9 cellular contexts compared by ENCODE assay signal in the genomic region with DNA sequence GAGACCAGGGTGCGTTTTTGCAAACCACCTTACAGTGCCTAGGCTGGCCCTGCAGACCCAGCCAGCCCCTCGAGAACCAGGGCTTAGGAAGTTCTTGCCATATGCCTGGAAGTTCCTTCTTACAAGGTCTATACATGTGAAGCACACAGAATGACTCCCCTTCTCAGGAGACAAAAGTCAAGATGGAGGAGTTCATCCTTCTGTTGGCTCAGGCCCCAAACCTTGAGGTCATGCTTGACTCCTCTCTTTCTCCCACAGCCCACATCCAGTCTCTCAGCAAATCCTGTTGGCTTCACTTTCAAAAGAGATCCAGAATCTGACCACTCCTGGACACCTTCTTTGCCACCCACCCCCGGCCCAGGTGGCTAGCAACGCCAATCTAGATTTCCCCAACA. TPM values are rescaled to one million over a fixed set of nuclear protein-coding genes. Genes with fewer than 3 reads are reported as not detected.
DNase-seq lines count a peak whose midpoint lies in the region; ATAC-seq, FAIRE-seq and TF ChIP-seq lines count a peak whose summit lies in the region.
"Had no signal": no experiment of that assay in that cellular context is flagged by ENCODE, and none has a peak within 500 bp of the region (broad histone marks: within the 10 kb centered on the region; RNA-seq: fewer than 3 reads in every experiment).

No MANE protein-coding gene starts in this region.

- peaks cover 0 to 68% (median 20%) of the 10 kb centered on the region in 4 donors for H3K4me1 Mint-ChIP-seq in CD4-positive, CD25-positive, alpha-beta regulatory T cell

- H3K27me3 ChIP-seq in CD4-positive, CD25-positive, alpha-beta regulatory T cell (ENCODE audit: control insufficient read depth, insufficient read depth, low read length) = no peaks in the 10 kb centered on the region
- H3K27me3 ChIP-seq in H1 (replicated peaks in 1 of 4; ENCODE audit: control insufficient read depth in 3 of 4, extremely low read depth in 1 of 4, insufficient read depth in 3 of 4, low read length in 3 of 4) = peaks cover 0 to 5% (median 0%) of the 10 kb centered on the region in 4 experiments; a peak in 3 of 7 replicates
- H3K27me3 ChIP-seq in osteoblast (ENCODE audit: insufficient read depth, low read length) = no peaks in the 10 kb centered on the region

- H3K79me1 ChIP-seq in H1 (ENCODE audit: low read depth, low read length) = no peaks in the 10 kb centered on the region

- no peaks in the 10 kb centered on the region for H3K79me2 ChIP-seq in H1 (ENCODE audit: control insufficient read depth in 1 of 2, insufficient read depth in 2 of 2, low read length in 2 of 2)
- peaks cover 32% of the 10 kb centered on the region for H3K79me2 ChIP-seq in osteoblast (ENCODE audit: insufficient read depth, low read length)

- H3K4me3 ChIP-seq in CD4-positive, CD25-positive, alpha-beta regulatory T cell (ENCODE audit: low read depth, low read length) = no peak overlapping the region
- H3K4me3 ChIP-seq in H1 (ENCODE audit: extremely low read depth in 1 of 4, insufficient read depth in 2 of 4, low read depth in 3 of 4, low read length in 4 of 4) = no peak overlapping the region
- H3K4me3 ChIP-seq in osteoblast (ENCODE audit: insufficient read depth, low read length) = no peak overlapping the region

- FAIRE-seq in H1 (lab: Jason Lieb, UNC) = no peak

- TF ChIP-seq EP300 in H1 (IDR thresholded peaks at IDR 0.05; ENCODE audit: borderline replicate concordance in 1 of 2, low read depth in 2 of 2, low read length in 2 of 2) = no peak

- no peak overlapping the region for H3K4ac ChIP-seq in H1 (replicated peaks; ENCODE audit: insufficient read length, low read depth, low read length)

- no peak for TF ChIP-seq RAD21 in H1 (IDR thresholded peaks at IDR 0.05 in 1 of 2, conservative IDR thresholded peaks at IDR 0.05 in 1 of 2; ENCODE audit: low read depth in 2 of 2, low read length in 2 of 2)

- H3K18ac ChIP-seq in H1 (ENCODE audit: extremely low read depth, low read length) = peak overlapping the region; percentile 72; the same call in 1 of the 2 replicates

- TF ChIP-seq POLR2A in H1 (IDR thresholded peaks at IDR 0.05; ENCODE audit: control extremely low read depth in 1 of 2, low read depth in 2 of 2, low read length in 2 of 2) = no peak

- H2AK5ac ChIP-seq in H1 (ENCODE audit: low read depth, low read length) = no peak overlapping the region

- TF ChIP-seq CTCF in H1 (IDR thresholded peaks at IDR 0.05; ENCODE audit: control extremely low read depth in 1 of 3, insufficient read depth in 1 of 3, low read depth in 1 of 3, low read length in 3 of 3) (no peak), osteoblast (IDR thresholded peaks at IDR 0.05; ENCODE audit: extremely low read depth, low read depth, low read length) (no peak)

- H2BK15ac ChIP-seq in H1 (ENCODE audit: low read length) = peak overlapping the region; percentile 93; the same call in 1 of the 2 replicates

- no peaks in the 10 kb centered on the region for H3K27me3 Mint-ChIP-seq in CD4-positive, CD25-positive, alpha-beta regulatory T cell

- no peak for ATAC-seq in CD4-positive, CD25-positive, alpha-beta regulatory T cell (ENCODE audit: low read depth in 2 of 2)
- ATAC-seq in HG02840 (IDR thresholded peaks at IDR 0.05; ENCODE audit: low FRiP score, unreplicated experiment) = no peak
- ATAC-seq in GM19463 (IDR thresholded peaks at IDR 0.05; ENCODE audit: unreplicated experiment) = no peak

- POLR2A ChIA-PET in H1 (lab: Charles Lee; ENCODE audit: partially characterized antibody) = interaction anchor here (0.8 to 3.5 kb wide), 10 partner anchors 8 to 54 kb away, joined by 3 to 19 read pairs (median 5); partner anchors contain the start of gene BRMS1

- peak overlapping the region; percentile 4; the same call in 1 of the 2 replicates for H2BK20ac ChIP-seq in H1 (ENCODE audit: low read length)

- DNase-seq in CD4-positive, CD25-positive, alpha-beta regulatory T cell = no peak
- peak; percentile 64 for DNase-seq in NCI-H226
- no peak for DNase-seq in H1 (ENCODE audit: low read depth in 1 of 2, low spot score in 2 of 2)
- DNase-seq in osteoblast (ENCODE audit: insufficient read length, low spot score, missing footprints) = peak; percentile 83
- no peak for DNase-seq in globus pallidus (ENCODE audit: low spot score)
- DNase-seq in DMS53 treated with DMSO at 0.1 percent for 48 hours (lab: John Stamatoyannopoulos, UW; ENCODE audit: unreplicated experiment) = no peak
- DNase-seq: stimulated activated CD4-positive, alpha-beta T cell treated with anti-CD3 and anti-CD28 coated beads, Interleukin-2, amount 100 ng/mL, for 48 hours had no signal

- no peaks in the 10 kb centered on the region for H3K9me3 ChIP-seq in CD4-positive, CD25-positive, alpha-beta regulatory T cell (ENCODE audit: control insufficient read depth in 2 of 2, low read length in 2 of 2)
- H3K9me3 ChIP-seq in H1 (ENCODE audit: insufficient read depth in 2 of 2, low read depth in 1 of 2, low read length in 1 of 2) (no peaks in the 10 kb centered on the region), osteoblast (ENCODE audit: low read depth, low read length) (no peaks in the 10 kb centered on the region)

- no peak overlapping the region for H4K91ac ChIP-seq in H1 (replicated peaks; ENCODE audit: insufficient read length, low read length)

- no peak overlapping the region for H3K23ac ChIP-seq in H1 (ENCODE audit: insufficient read length)

- H3K36me3 ChIP-seq in CD4-positive, CD25-positive, alpha-beta regulatory T cell (ENCODE audit: control insufficient read depth, insufficient read depth, low read length) = no peaks in the 10 kb centered on the region
- H3K36me3 ChIP-seq in H1 (ENCODE audit: control insufficient read depth in 2 of 4, insufficient read depth in 4 of 4, low read length in 3 of 4) (no peaks in the 10 kb centered on the region), osteoblast (ENCODE audit: insufficient read depth, low read length) (no peaks in the 10 kb centered on the region)

- H3K4me1 ChIP-seq in CD4-positive, CD25-positive, alpha-beta regulatory T cell (ENCODE audit: control insufficient read depth, insufficient read depth, low read length, poor library complexity, severe bottlenecking) = peaks cover 38% of the 10 kb centered on the region
- H3K4me1 ChIP-seq in H1 (replicated peaks in 1 of 4; ENCODE audit: control insufficient read depth in 3 of 4, insufficient read depth in 4 of 4, low read length in 3 of 4) (peaks cover 9 to 27% (median 19%) of the 10 kb centered on the region in 4 experiments), osteoblast (ENCODE audit: insufficient read depth, low read length) (peaks cover 62% of the 10 kb centered on the region)

- peak overlapping the region; percentile 51; the same call in 1 of the 2 replicates for H2AFZ ChIP-seq in H1 (ENCODE audit: low read length)
- H2AFZ ChIP-seq in osteoblast (ENCODE audit: low read length) = peak overlapping the region; percentile 11

- H3K4me2 ChIP-seq in H1 (ENCODE audit: insufficient read depth in 1 of 2, low read depth in 2 of 2, low read length in 2 of 2) = no peak overlapping the region; a peak in 1 of 4 replicates
- peak overlapping the region; percentile 62 for H3K4me2 ChIP-seq in osteoblast (ENCODE audit: insufficient read depth, low read length)

- no peak overlapping the region for H4K5ac ChIP-seq in H1 (ENCODE audit: insufficient read length, low read depth, low read length)

- H3K36me3 Mint-ChIP-seq in CD4-positive, CD25-positive, alpha-beta regulatory T cell = no peaks in the 10 kb centered on the region

- no peak overlapping the region for H3K9ac ChIP-seq in H1 (replicated peaks in 1 of 4; ENCODE audit: extremely low read depth in 1 of 4, low read depth in 3 of 4, low read length in 3 of 4)

- H3K56ac ChIP-seq in H1 (replicated peaks; ENCODE audit: insufficient read length, low read depth, low read length) = no peak overlapping the region

- H4K20me1 ChIP-seq in H1 (replicated peaks in 1 of 2; ENCODE audit: control insufficient read depth in 1 of 2, insufficient read depth in 2 of 2, low read length in 2 of 2) = no peaks in the 10 kb centered on the region
- peaks cover 25% of the 10 kb centered on the region for H4K20me1 ChIP-seq in osteoblast (ENCODE audit: insufficient read depth, low read length)

- peak overlapping the region; percentile 98; the same call in 1 of the 2 replicates for H2BK12ac ChIP-seq in H1 (ENCODE audit: low read depth, low read length)

- WGBS in H1 (ENCODE audit: extremely low coverage in 1 of 2, insufficient coverage in 1 of 2, insufficient read length in 1 of 2, insufficient replicate concordance in 2 of 2, low coverage in 1 of 2, low lambda C conversion rate in 2 of 2, missing lambda C conversion rate in 1 of 2), 2 experiments = 86% methylated on average over 3 of the region's 4 CpGs; no CpG with 5 or more reads in 1 of the 2 experiments

- H3K23me2 ChIP-seq in H1 (ENCODE audit: low read depth, low read length) = peaks cover 2% of the 10 kb centered on the region; the same call in 1 of the 2 replicates

- H3K9me3 Mint-ChIP-seq in CD4-positive, CD25-positive, alpha-beta regulatory T cell = peaks cover 0 to 7% (median 1%) of the 10 kb centered on the region in 7 donors

- CTCF ChIA-PET in H1 (lab: Charles Lee; ENCODE audit: partially characterized antibody) = interaction anchor here (1.1 to 11.7 kb wide), 8 partner anchors 8 to 45 kb away, joined by 3 to 242 read pairs (median 4); partner anchors contain the start of gene RIN1

- H2BK5ac ChIP-seq in H1 (ENCODE audit: low read depth, low read length) = peak overlapping the region; percentile 85; the same call in 1 of the 2 replicates

- H3K27ac Mint-ChIP-seq in CD4-positive, CD25-positive, alpha-beta regulatory T cell = peak overlapping the region; percentile 90 to 96 (median 95)

- peak overlapping the region in 3 of 4 donors; percentile 53 to 74 (median 57) for H3K4me3 Mint-ChIP-seq in CD4-positive, CD25-positive, alpha-beta regulatory T cell

- no peak overlapping the region for H4K8ac ChIP-seq in H1 (ENCODE audit: extremely low read depth, insufficient read depth, low read length)

- peak overlapping the region; percentile 82 for H3K27ac ChIP-seq in CD4-positive, CD25-positive, alpha-beta regulatory T cell (ENCODE audit: insufficient read depth, low read length, poor library complexity, severe bottlenecking)
- no peak overlapping the region for H3K27ac ChIP-seq in H1 (ENCODE audit: low read depth, low read length)
- H3K27ac ChIP-seq in osteoblast (ENCODE audit: low read depth, low read length) = peak overlapping the region; percentile 97

- H2BK120ac ChIP-seq in H1 (replicated peaks; ENCODE audit: low read depth, low read length) = peak overlapping the region; percentile 8

- H3K14ac ChIP-seq in H1 (ENCODE audit: insufficient read length) = no peak overlapping the region

RNA-seq across cellular contexts. Expression of gene CD248, which starts 1.7 kb away (rescaled TPM):
- 0.30 TPM for total RNA-seq in CD4-positive, CD25-positive, alpha-beta regulatory T cell
- polyA plus RNA-seq in CD4-positive, CD25-positive, alpha-beta regulatory T cell = under 1 TPM; 0.06 to 0.11 (median 0.10) TPM
- 3.7 and 3.9 TPM in 2 replicates for total RNA-seq in H1 (2021; fragmentation: NEBNext Ultra II Directional; extraction: Animal tissue kit (Norgen Biotek cat#: 25700))
- polyA plus RNA-seq in H1 (2011; rRNA removed) = 2.7 and 4.6 TPM in 2 replicates
- 0.84 TPM for polyA plus RNA-seq in H1 (2011; cell fraction: cytosol; rRNA removed)
- polyA plus RNA-seq in H1 (2011; cell fraction: nucleus; rRNA removed) = 3.0 TPM
- 1.9 to 3.4 TPM (median 2.7 TPM) in 4 replicates for polyA plus RNA-seq in H1 (2012, experiment 1 of 2)
- 2.8 TPM for polyA plus RNA-seq in H1 (2012, experiment 2 of 2)
- 11.9 TPM for polyA plus RNA-seq in H1 (2013, experiment 1 of 2)
- polyA plus RNA-seq in H1 (2013, experiment 2 of 2) = 11.8 TPM
- polyA minus RNA-seq in H1 (2011; rRNA and poly(A)+ RNA removed) = 0.61 and 0.95 TPM in 2 replicates
- polyA minus RNA-seq in H1 (2011; cell fraction: cytosol; rRNA and poly(A)+ RNA removed) = 1.5 TPM
- polyA minus RNA-seq in H1 (2011; cell fraction: nucleus; rRNA and poly(A)+ RNA removed) = 1.5 TPM
- 103 and 107 TPM in 2 replicates for total RNA-seq in osteoblast

RNA-seq across cellular contexts. Expression of gene RIN1, which starts 17.7 kb away (rescaled TPM):
- 0.57 TPM for total RNA-seq in CD4-positive, CD25-positive, alpha-beta regulatory T cell
- polyA plus RNA-seq in CD4-positive, CD25-positive, alpha-beta regulatory T cell = 1 to 10 TPM in 1 of 4 donors, under 1 TPM in 3; 0.33 to 1.0 (median 0.95) TPM
- 5.4 and 6.6 TPM in 2 replicates for total RNA-seq in H1 (2021; fragmentation: NEBNext Ultra II Directional; extraction: Animal tissue kit (Norgen Biotek cat#: 25700))
- 2.5 and 3.8 TPM in 2 replicates for polyA plus RNA-seq in H1 (2011; rRNA removed)
- 2.3 TPM for polyA plus RNA-seq in H1 (2011; cell fraction: cytosol; rRNA removed)
- polyA plus RNA-seq in H1 (2011; cell fraction: nucleus; rRNA removed) = 10.6 TPM
- polyA plus RNA-seq in H1 (2012, experiment 1 of 2) = 2.5 to 4.3 TPM (median 3.7 TPM) in 4 replicates
- 2.9 TPM for polyA plus RNA-seq in H1 (2012, experiment 2 of 2)
- 4.4 TPM for polyA plus RNA-seq in H1 (2013, experiment 1 of 2)
- 4.3 TPM for polyA plus RNA-seq in H1 (2013, experiment 2 of 2)
- polyA minus RNA-seq in H1 (2011; rRNA and poly(A)+ RNA removed) = 0.66 and 0.98 TPM in 2 replicates
- 6.0 TPM for polyA minus RNA-seq in H1 (2011; cell fraction: cytosol; rRNA and poly(A)+ RNA removed)
- 2.7 TPM for polyA minus RNA-seq in H1 (2011; cell fraction: nucleus; rRNA and poly(A)+ RNA removed)
- total RNA-seq in osteoblast = 27.1 and 31.8 TPM in 2 replicates

RNA-seq across cellular contexts. Expression of gene BRMS1, which starts 26.3 kb away (rescaled TPM):
- total RNA-seq in CD4-positive, CD25-positive, alpha-beta regulatory T cell = 53.4 TPM
- polyA plus RNA-seq in CD4-positive, CD25-positive, alpha-beta regulatory T cell = 10 to 100 TPM; 74.7 to 90.4 (median 82.5) TPM
- total RNA-seq in H1 (2021; fragmentation: NEBNext Ultra II Directional; extraction: Animal tissue kit (Norgen Biotek cat#: 25700)) = 44.8 and 46.1 TPM in 2 replicates
- polyA plus RNA-seq in H1 (2011; rRNA removed) = 39.2 and 46.5 TPM in 2 replicates
- polyA plus RNA-seq in H1 (2011; cell fraction: cytosol; rRNA removed) = 51.8 TPM
- polyA plus RNA-seq in H1 (2011; cell fraction: nucleus; rRNA removed) = 43.6 TPM
- polyA plus RNA-seq in H1 (2012, experiment 1 of 2) = 28.2 to 53.4 TPM (median 50.2 TPM) in 4 replicates
- 55.2 TPM for polyA plus RNA-seq in H1 (2012, experiment 2 of 2)
- 30.3 TPM for polyA plus RNA-seq in H1 (2013, experiment 1 of 2)
- polyA plus RNA-seq in H1 (2013, experiment 2 of 2) = 31.5 TPM
- polyA minus RNA-seq in H1 (2011; rRNA and poly(A)+ RNA removed) = 10.5 and 13.1 TPM in 2 replicates
- 12.4 TPM for polyA minus RNA-seq in H1 (2011; cell fraction: cytosol; rRNA and poly(A)+ RNA removed)
- 9.7 TPM for polyA minus RNA-seq in H1 (2011; cell fraction: nucleus; rRNA and poly(A)+ RNA removed)
- 43.0 and 43.1 TPM in 2 replicates for total RNA-seq in osteoblast

RNA-seq across cellular contexts. Expression of gene TMEM151A, which starts 26.9 kb away (rescaled TPM):
- total RNA-seq in CD4-positive, CD25-positive, alpha-beta regulatory T cell = not detected
- not detected for polyA plus RNA-seq in CD4-positive, CD25-positive, alpha-beta regulatory T cell
- total RNA-seq in H1 (2021; fragmentation: NEBNext Ultra II Directional; extraction: Animal tissue kit (Norgen Biotek cat#: 25700)) = 2.4 and 3.2 TPM in 2 replicates
- 3.2 and 4.5 TPM in 2 replicates for polyA plus RNA-seq in H1 (2011; rRNA removed)
- polyA plus RNA-seq in H1 (2011; cell fraction: cytosol; rRNA removed) = 2.2 TPM
- 2.4 TPM for polyA plus RNA-seq in H1 (2011; cell fraction: nucleus; rRNA removed)
- 0.87 to 2.5 TPM (median 2.1 TPM) in 4 replicates for polyA plus RNA-seq in H1 (2012, experiment 1 of 2)
- 2.3 TPM for polyA plus RNA-seq in H1 (2012, experiment 2 of 2)
- polyA plus RNA-seq in H1 (2013, experiment 1 of 2) = 3.7 TPM
- polyA plus RNA-seq in H1 (2013, experiment 2 of 2) = 4.0 TPM
- polyA minus RNA-seq in H1 (2011; rRNA and poly(A)+ RNA removed) = 0.56 and 1.3 TPM in 2 replicates
- 1.8 TPM for polyA minus RNA-seq in H1 (2011; cell fraction: cytosol; rRNA and poly(A)+ RNA removed)
- polyA minus RNA-seq in H1 (2011; cell fraction: nucleus; rRNA and poly(A)+ RNA removed) = 2.8 TPM
- total RNA-seq in osteoblast = 0.29 and 0.36 TPM in 2 replicates

RNA-seq across cellular contexts. Expression of gene B4GAT1, which starts 28.9 kb away (rescaled TPM):
- 3.5 TPM for total RNA-seq in CD4-positive, CD25-positive, alpha-beta regulatory T cell
- polyA plus RNA-seq in CD4-positive, CD25-positive, alpha-beta regulatory T cell = 10 to 100 TPM in 3 of 4 donors, 1 to 10 TPM in 1; 8.4 to 15.1 (median 12.3) TPM
- total RNA-seq in H1 (2021; fragmentation: NEBNext Ultra II Directional; extraction: Animal tissue kit (Norgen Biotek cat#: 25700)) = 27.1 and 27.8 TPM in 2 replicates
- 22.2 and 32.8 TPM in 2 replicates for polyA plus RNA-seq in H1 (2011; rRNA removed)
- 21.6 TPM for polyA plus RNA-seq in H1 (2011; cell fraction: cytosol; rRNA removed)
- 23.0 TPM for polyA plus RNA-seq in H1 (2011; cell fraction: nucleus; rRNA removed)
- polyA plus RNA-seq in H1 (2012, experiment 1 of 2) = 26.1 to 32.8 TPM (median 30.5 TPM) in 4 replicates
- 43.2 TPM for polyA plus RNA-seq in H1 (2012, experiment 2 of 2)
- 36.2 TPM for polyA plus RNA-seq in H1 (2013, experiment 1 of 2)
- 34.2 TPM for polyA plus RNA-seq in H1 (2013, experiment 2 of 2)
- polyA minus RNA-seq in H1 (2011; rRNA and poly(A)+ RNA removed) = 6.5 and 9.5 TPM in 2 replicates
- 15.2 TPM for polyA minus RNA-seq in H1 (2011; cell fraction: cytosol; rRNA and poly(A)+ RNA removed)
- 8.3 TPM for polyA minus RNA-seq in H1 (2011; cell fraction: nucleus; rRNA and poly(A)+ RNA removed)
- 20.6 and 21.2 TPM in 2 replicates for total RNA-seq in osteoblast

Comparison
In these comparisons a context has a peak if more than half of its experiments do, and no peak if none do; other contexts are left out.
1. DNase-seq: peak in NCI-H226 (single experiment) and osteoblast (single experiment); none in CD4-positive, CD25-positive, alpha-beta regulatory T cell (0 of 3), H1 (0 of 2), globus pallidus (single experiment) and DMS53 treated with DMSO at 0.1 percent for 48 hours (single experiment).
2. RNA of gene CD248, which starts 1.7 kb away (total RNA-seq): 103 to 107 TPM in osteoblast; 3.7 to 3.9 TPM in H1 and 0.30 TPM in CD4-positive, CD25-positive, alpha-beta regulatory T cell (single experiment); every median in the first group is over 10 times any median in the second.